Comparison of ENCODE assay signal across 25 cellular contexts in genomic region chrX:100363926-100364325, GRCh38. TPM values are rescaled to one million over a fixed set of nuclear protein-coding genes. Genes with fewer than 3 reads are reported as not detected.
A peak's percentile ranks its signal among the peaks of the same experiment; 100 is the strongest.
DNase-seq lines count a peak whose midpoint lies in the region; ATAC-seq and TF ChIP-seq lines count a peak whose summit lies in the region.
"Had no signal": no experiment of that assay in that cellular context is flagged by ENCODE, and none has a peak within 500 bp of the region (broad histone marks: within the 10 kb centered on the region; RNA-seq: fewer than 3 reads in every experiment).

No MANE protein-coding gene starts in this region.

- peaks cover 2% of the 10 kb centered on the region for H3K27me3 Mint-ChIP-seq in GM23338 (ENCODE audit: insufficient read depth, low read depth, poor library complexity)
- peaks cover 4% of the 10 kb centered on the region for H3K27me3 Mint-ChIP-seq in glutamatergic neuron (ENCODE audit: unreplicated experiment)
- H3K27me3 Mint-ChIP-seq in neural crest cell (ENCODE audit: low read depth), result no peaks in the 10 kb centered on the region

- no peaks in the 10 kb centered on the region for H3K36me3 ChIP-seq in GM23338 (ENCODE audit: insufficient read depth)

- H4K20me1 ChIP-seq in GM23338 (replicated peaks; ENCODE audit: insufficient read depth), result no peaks in the 10 kb centered on the region

- H3K36me3 Mint-ChIP-seq in GM23338 (ENCODE audit: low read depth), result no peaks in the 10 kb centered on the region
- H3K36me3 Mint-ChIP-seq in glutamatergic neuron (ENCODE audit: unreplicated experiment), result no peaks in the 10 kb centered on the region
- no peaks in the 10 kb centered on the region for H3K36me3 Mint-ChIP-seq in neural crest cell (ENCODE audit: low read depth)

- H3K4me3 ChIP-seq in GM23338, result no peak overlapping the region

- H3K4me1 Mint-ChIP-seq in GM23338, result peaks cover 16% of the 10 kb centered on the region
- H3K4me1 Mint-ChIP-seq in glutamatergic neuron (ENCODE audit: low read depth, unreplicated experiment), result peaks cover 3% of the 10 kb centered on the region
- peaks cover 38% of the 10 kb centered on the region for H3K4me1 Mint-ChIP-seq in neural crest cell

- DNase-seq in GM23338 (ENCODE audit: low spot score) (peak; percentile 7), NCI-H526 (lab: John Stamatoyannopoulos, UW) (peak; percentile 60 to 77), glutamatergic neuron (peak; percentile 25), neural crest cell (ENCODE audit: low read depth, low spot score) (peak; percentile 39), NCI-H2107 (lab: John Stamatoyannopoulos, UW) (no peak), OCI-M2 (lab: John Stamatoyannopoulos, UW; ENCODE audit: unreplicated experiment) (no peak)
- DNase-seq: ACHN, C1 segment of cervical spinal cord, DND-41, IMR-90, NCI-H1048, NCI-H1436, NCI-H1930, NCI-H2171 treated with DMSO at 0.1 percent for 48 hours, NCI-H446, NCI-H748 treated with DMSO at 0.1 percent for 48 hours, OCI-M1, RPMI8226, SIG-M5, T-helper 1 cell had no signal

- no peak overlapping the region for H2AFZ ChIP-seq in GM23338

- no peaks in the 10 kb centered on the region for H3K27me3 ChIP-seq in GM23338 (ENCODE audit: insufficient read depth)

- H3K27ac Mint-ChIP-seq in GM23338, result no peak overlapping the region
- H3K27ac Mint-ChIP-seq in glutamatergic neuron (ENCODE audit: unreplicated experiment), result no peak overlapping the region
- H3K27ac Mint-ChIP-seq in neural crest cell (ENCODE audit: unreplicated experiment), result no peak overlapping the region

- no peaks in the 10 kb centered on the region for H3F3A ChIP-seq in GM23338 (replicated peaks; ENCODE audit: low read depth)

- peaks cover 7% of the 10 kb centered on the region; the same call in 1 of the 2 replicates for H3K4me1 ChIP-seq in GM23338 (ENCODE audit: insufficient read depth)

- H3K9me2 ChIP-seq in GM23338 (ENCODE audit: insufficient read depth), result no peaks in the 10 kb centered on the region

- H3K79me2 ChIP-seq in GM23338 (replicated peaks; ENCODE audit: insufficient read depth), result no peaks in the 10 kb centered on the region

- H3K4me2 ChIP-seq in GM23338, result no peak overlapping the region

- no peak for TF ChIP-seq CTCF in GM23338 (conservative IDR thresholded peaks at IDR 0.05; ENCODE audit: low read depth in 2 of 2)
- no peak for TF ChIP-seq CTCF in glutamatergic neuron (IDR thresholded peaks at IDR 0.05; ENCODE audit: partially characterized antibody, unreplicated experiment)
- TF ChIP-seq CTCF in neural crest cell (conservative IDR thresholded peaks at IDR 0.05), result no peak

- H3K4me3 Mint-ChIP-seq in GM23338 (no peak overlapping the region), glutamatergic neuron (ENCODE audit: unreplicated experiment) (peak overlapping the region; percentile 25), neural crest cell (peak overlapping the region; percentile 9)

- ATAC-seq in GM23338 (no peak), HG02938 (IDR thresholded peaks at IDR 0.05; ENCODE audit: unreplicated experiment) (no peak), HG03135 (IDR thresholded peaks at IDR 0.05; ENCODE audit: unreplicated experiment) (no peak)
- ATAC-seq: SK-N-SH treated with all-trans-retinoic acid at 6 μM for 48 hours had no signal

- H3K27ac ChIP-seq in GM23338 (ENCODE audit: low read depth), result no peak overlapping the region
- H3K27ac ChIP-seq: HL-60 had no signal

- H3K9me3 Mint-ChIP-seq in GM23338 (no peaks in the 10 kb centered on the region; the same call in 2 of the 3 replicates), glutamatergic neuron (ENCODE audit: unreplicated experiment) (no peaks in the 10 kb centered on the region), neural crest cell (no peaks in the 10 kb centered on the region)

TF ChIP-seq in GM23338, 12 proteins besides CTCF, POLR2A, EP300 and RAD21 (continues in another document):
- no peak for TF ChIP-seq ZNF331 (CRISPR knock-in tag; IDR thresholded peaks at IDR 0.05; ENCODE audit: low read depth)
- no peak for TF ChIP-seq ETS1 (IDR thresholded peaks at IDR 0.05)
- TF ChIP-seq REST (IDR thresholded peaks at IDR 0.05; ENCODE audit: unreplicated experiment), result no peak
- no peak for TF ChIP-seq STAT1 (IDR thresholded peaks at IDR 0.05; ENCODE audit: unreplicated experiment)
- TF ChIP-seq POLR2AphosphoS5 (IDR thresholded peaks at IDR 0.05; ENCODE audit: low read depth), result no peak

RNA-seq across cellular contexts. Expression of gene PCDH19, which starts 46.1 kb away (rescaled TPM):
- total RNA-seq in GM23338 (2014; rRNA removed; shearing (Covaris generic)), result 0.89 and 1.4 TPM in 2 replicates
- polyA plus RNA-seq in GM23338 (2016; fragmentation: Nextera tagmentation; extraction: Ambion mirVana), result 0.87 and 1.6 TPM in 2 replicates
- total RNA-seq in glutamatergic neuron (ENCODE audit: unreplicated experiment) (4.1 TPM), neural crest cell (30.2 and 33.3 TPM in 2 replicates)
- total RNA-seq: HT1080, IMR-90 had no signal
- polyA plus RNA-seq: IMR-90 had no signal

Comparison
In these comparisons a context has a peak if more than half of its experiments do, and no peak if none do; other contexts are left out.
1. DNase-seq: peak in GM23338 (single experiment), NCI-H526 (2 of 2), glutamatergic neuron (single experiment) and neural crest cell (single experiment); none in NCI-H2107 (single experiment) and OCI-M2 (single experiment).